ENCODE assay signal across 1 cellular context in the genomic region with DNA sequence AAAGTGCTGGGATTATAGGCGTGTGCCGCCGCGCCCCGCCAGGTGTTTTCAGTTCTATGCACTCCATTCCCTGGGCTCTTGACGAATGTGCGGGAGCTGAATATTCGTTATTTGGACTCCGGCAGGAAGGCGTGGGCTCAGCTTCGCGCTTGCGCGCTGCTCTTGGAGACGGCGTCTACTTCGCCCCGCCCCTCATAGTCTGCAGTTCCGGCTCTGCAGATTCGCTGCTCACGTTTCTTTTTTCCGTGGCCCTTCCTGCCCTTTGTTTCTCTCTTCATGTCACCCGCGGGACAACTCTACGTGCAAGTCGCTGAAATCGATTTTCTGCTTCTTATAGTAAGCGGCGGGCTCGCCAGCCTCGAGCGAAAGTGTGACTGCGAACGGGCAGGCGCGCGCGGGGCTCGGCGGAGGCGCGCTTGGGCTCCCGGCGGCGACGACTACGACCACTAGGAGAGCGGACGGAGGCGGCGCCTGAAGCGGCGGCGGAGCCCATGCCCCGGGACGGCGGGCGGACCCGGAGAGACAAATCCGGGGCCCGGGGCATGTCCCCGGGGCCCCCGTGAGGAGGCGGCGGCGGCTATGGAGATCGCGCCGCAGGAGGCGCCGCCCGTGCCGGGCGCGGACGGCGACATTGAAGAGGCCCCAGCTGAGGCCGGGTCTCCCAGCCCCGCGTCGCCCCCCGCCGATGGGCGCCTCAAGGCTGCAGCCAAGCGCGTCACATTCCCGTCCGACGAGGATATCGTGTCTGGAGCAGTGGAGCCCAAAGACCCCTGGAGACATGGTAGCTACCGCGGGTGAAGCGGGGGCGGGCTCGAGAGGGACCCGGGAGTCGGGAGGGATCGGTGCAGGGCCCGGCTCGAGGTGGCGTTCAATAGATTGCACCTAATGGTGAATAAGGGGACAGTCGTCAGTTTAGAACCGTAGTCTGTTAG.
TF ChIP-seq lines count a peak whose summit lies in the region.

PPP1R37 (plus strand) TSS at position 433 of the 932 bp plus-strand sequence; CDS start at position 580, 147 bp downstream.

TF ChIP-seq in K562, 482 proteins besides CTCF, POLR2A, EP300 and RAD21 (continued from another document and continues in another):
- TF ChIP-seq, protein P1, sequence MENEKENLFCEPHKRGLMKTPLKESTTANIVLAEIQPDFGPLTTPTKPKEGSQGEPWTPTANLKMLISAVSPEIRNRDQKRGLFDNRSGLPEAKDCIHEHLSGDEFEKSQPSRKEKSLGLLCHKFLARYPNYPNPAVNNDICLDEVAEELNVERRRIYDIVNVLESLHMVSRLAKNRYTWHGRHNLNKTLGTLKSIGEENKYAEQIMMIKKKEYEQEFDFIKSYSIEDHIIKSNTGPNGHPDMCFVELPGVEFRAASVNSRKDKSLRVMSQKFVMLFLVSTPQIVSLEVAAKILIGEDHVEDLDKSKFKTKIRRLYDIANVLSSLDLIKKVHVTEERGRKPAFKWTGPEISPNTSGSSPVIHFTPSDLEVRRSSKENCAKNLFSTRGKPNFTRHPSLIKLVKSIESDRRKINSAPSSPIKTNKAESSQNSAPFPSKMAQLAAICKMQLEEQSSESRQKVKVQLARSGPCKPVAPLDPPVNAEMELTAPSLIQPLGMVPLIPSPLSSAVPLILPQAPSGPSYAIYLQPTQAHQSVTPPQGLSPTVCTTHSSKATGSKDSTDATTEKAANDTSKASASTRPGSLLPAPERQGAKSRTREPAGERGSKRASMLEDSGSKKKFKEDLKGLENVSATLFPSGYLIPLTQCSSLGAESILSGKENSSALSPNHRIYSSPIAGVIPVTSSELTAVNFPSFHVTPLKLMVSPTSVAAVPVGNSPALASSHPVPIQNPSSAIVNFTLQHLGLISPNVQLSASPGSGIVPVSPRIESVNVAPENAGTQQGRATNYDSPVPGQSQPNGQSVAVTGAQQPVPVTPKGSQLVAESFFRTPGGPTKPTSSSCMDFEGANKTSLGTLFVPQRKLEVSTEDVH (IDR thresholded peaks at IDR 0.05; ENCODE audit: low read depth, partially characterized antibody), result peak; percentile 93
- TF ChIP-seq, protein P2, sequence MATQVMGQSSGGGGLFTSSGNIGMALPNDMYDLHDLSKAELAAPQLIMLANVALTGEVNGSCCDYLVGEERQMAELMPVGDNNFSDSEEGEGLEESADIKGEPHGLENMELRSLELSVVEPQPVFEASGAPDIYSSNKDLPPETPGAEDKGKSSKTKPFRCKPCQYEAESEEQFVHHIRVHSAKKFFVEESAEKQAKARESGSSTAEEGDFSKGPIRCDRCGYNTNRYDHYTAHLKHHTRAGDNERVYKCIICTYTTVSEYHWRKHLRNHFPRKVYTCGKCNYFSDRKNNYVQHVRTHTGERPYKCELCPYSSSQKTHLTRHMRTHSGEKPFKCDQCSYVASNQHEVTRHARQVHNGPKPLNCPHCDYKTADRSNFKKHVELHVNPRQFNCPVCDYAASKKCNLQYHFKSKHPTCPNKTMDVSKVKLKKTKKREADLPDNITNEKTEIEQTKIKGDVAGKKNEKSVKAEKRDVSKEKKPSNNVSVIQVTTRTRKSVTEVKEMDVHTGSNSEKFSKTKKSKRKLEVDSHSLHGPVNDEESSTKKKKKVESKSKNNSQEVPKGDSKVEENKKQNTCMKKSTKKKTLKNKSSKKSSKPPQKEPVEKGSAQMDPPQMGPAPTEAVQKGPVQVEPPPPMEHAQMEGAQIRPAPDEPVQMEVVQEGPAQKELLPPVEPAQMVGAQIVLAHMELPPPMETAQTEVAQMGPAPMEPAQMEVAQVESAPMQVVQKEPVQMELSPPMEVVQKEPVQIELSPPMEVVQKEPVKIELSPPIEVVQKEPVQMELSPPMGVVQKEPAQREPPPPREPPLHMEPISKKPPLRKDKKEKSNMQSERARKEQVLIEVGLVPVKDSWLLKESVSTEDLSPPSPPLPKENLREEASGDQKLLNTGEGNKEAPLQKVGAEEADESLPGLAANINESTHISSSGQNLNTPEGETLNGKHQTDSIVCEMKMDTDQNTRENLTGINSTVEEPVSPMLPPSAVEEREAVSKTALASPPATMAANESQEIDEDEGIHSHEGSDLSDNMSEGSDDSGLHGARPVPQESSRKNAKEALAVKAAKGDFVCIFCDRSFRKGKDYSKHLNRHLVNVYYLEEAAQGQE (CRISPR knock-in tag; IDR thresholded peaks at IDR 0.05; ENCODE audit: low read depth), result no peak
- TF ChIP-seq ZNF311 (CRISPR knock-in tag; IDR thresholded peaks at IDR 0.05), result no peak
- peak; percentile 84; the same call in 1 of the 2 replicates for TF ChIP-seq LCOR (CRISPR knock-in tag; IDR thresholded peaks at IDR 0.05)
- no peak for TF ChIP-seq NR4A1 (CRISPR knock-in tag; IDR thresholded peaks at IDR 0.05)
- TF ChIP-seq NR4A1 (tag; IDR thresholded peaks at IDR 0.05), result 0 out of 2 replicates have a peak, but pooled peaks have one; percentile 35
- peak; percentile 35 for TF ChIP-seq JUND (IDR thresholded peaks at IDR 0.05; ENCODE audit: borderline replicate concordance, low read depth, low read length)
- peak; percentile 34; the same call in 1 of the 3 replicates for TF ChIP-seq JUND (tag; IDR thresholded peaks at IDR 0.05; ENCODE audit: borderline replicate concordance, low read depth, low read length)
- no peak for TF ChIP-seq ZNF740 (CRISPR knock-in tag; IDR thresholded peaks at IDR 0.05)
- TF ChIP-seq ZNF740 (tag; IDR thresholded peaks at IDR 0.05), result no peak
- TF ChIP-seq U2AF2 (optimal IDR thresholded peaks at IDR 0.05; ENCODE audit: low read depth, low read length), result no peak
- peak in 1 of 2 experiments; percentile 38; a peak in 1 of 4 replicates for TF ChIP-seq SRF (CRISPR knock-in tag; IDR thresholded peaks at IDR 0.05)
- TF ChIP-seq XRCC5 (IDR thresholded peaks at IDR 0.05; ENCODE audit: low read depth, low read length), result peak; percentile 75; the same call in 1 of the 2 replicates
- no peak for TF ChIP-seq CAMTA2 (CRISPR knock-in tag; conservative IDR thresholded peaks at IDR 0.05)
- no peak for TF ChIP-seq ZMIZ1 (IDR thresholded peaks at IDR 0.05; ENCODE audit: low read depth in 2 of 2, low read length in 2 of 2)
- TF ChIP-seq, protein P3, sequence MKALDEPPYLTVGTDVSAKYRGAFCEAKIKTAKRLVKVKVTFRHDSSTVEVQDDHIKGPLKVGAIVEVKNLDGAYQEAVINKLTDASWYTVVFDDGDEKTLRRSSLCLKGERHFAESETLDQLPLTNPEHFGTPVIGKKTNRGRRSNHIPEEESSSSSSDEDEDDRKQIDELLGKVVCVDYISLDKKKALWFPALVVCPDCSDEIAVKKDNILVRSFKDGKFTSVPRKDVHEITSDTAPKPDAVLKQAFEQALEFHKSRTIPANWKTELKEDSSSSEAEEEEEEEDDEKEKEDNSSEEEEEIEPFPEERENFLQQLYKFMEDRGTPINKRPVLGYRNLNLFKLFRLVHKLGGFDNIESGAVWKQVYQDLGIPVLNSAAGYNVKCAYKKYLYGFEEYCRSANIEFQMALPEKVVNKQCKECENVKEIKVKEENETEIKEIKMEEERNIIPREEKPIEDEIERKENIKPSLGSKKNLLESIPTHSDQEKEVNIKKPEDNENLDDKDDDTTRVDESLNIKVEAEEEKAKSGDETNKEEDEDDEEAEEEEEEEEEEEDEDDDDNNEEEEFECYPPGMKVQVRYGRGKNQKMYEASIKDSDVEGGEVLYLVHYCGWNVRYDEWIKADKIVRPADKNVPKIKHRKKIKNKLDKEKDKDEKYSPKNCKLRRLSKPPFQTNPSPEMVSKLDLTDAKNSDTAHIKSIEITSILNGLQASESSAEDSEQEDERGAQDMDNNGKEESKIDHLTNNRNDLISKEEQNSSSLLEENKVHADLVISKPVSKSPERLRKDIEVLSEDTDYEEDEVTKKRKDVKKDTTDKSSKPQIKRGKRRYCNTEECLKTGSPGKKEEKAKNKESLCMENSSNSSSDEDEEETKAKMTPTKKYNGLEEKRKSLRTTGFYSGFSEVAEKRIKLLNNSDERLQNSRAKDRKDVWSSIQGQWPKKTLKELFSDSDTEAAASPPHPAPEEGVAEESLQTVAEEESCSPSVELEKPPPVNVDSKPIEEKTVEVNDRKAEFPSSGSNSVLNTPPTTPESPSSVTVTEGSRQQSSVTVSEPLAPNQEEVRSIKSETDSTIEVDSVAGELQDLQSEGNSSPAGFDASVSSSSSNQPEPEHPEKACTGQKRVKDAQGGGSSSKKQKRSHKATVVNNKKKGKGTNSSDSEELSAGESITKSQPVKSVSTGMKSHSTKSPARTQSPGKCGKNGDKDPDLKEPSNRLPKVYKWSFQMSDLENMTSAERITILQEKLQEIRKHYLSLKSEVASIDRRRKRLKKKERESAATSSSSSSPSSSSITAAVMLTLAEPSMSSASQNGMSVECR (CRISPR knock-in tag; IDR thresholded peaks at IDR 0.05), result peak; percentile 96
- peak; percentile 77; the same call in 1 of the 2 replicates for TF ChIP-seq TCF7 (IDR thresholded peaks at IDR 0.05; ENCODE audit: borderline replicate concordance)
- TF ChIP-seq RBM15 (IDR thresholded peaks at IDR 0.05; ENCODE audit: insufficient read depth, low read length), result no peak
- peak; percentile 70 for TF ChIP-seq HMGN3 (IDR thresholded peaks at IDR 0.05; ENCODE audit: borderline replicate concordance, extremely low read depth, insufficient read length, low read depth, low read length)
- TF ChIP-seq USF1 (CRISPR knock-in tag; IDR thresholded peaks at IDR 0.05), result 0 out of 2 replicates have a peak, but pooled peaks have one; percentile 31
- TF ChIP-seq MYC (IDR thresholded peaks at IDR 0.05; ENCODE audit: low read depth, low read length), result peak; percentile 77
- peak; percentile 59; the same call in 1 of the 2 replicates for TF ChIP-seq MYC (CRISPR knock-in tag; IDR thresholded peaks at IDR 0.05; ENCODE audit: borderline replicate concordance, low read depth)
- TF ChIP-seq SOX6 (IDR thresholded peaks at IDR 0.05), result peak; percentile 96
- TF ChIP-seq RB1 (IDR thresholded peaks at IDR 0.05; ENCODE audit: low read depth), result peak; percentile 99
- TF ChIP-seq, protein P4, sequence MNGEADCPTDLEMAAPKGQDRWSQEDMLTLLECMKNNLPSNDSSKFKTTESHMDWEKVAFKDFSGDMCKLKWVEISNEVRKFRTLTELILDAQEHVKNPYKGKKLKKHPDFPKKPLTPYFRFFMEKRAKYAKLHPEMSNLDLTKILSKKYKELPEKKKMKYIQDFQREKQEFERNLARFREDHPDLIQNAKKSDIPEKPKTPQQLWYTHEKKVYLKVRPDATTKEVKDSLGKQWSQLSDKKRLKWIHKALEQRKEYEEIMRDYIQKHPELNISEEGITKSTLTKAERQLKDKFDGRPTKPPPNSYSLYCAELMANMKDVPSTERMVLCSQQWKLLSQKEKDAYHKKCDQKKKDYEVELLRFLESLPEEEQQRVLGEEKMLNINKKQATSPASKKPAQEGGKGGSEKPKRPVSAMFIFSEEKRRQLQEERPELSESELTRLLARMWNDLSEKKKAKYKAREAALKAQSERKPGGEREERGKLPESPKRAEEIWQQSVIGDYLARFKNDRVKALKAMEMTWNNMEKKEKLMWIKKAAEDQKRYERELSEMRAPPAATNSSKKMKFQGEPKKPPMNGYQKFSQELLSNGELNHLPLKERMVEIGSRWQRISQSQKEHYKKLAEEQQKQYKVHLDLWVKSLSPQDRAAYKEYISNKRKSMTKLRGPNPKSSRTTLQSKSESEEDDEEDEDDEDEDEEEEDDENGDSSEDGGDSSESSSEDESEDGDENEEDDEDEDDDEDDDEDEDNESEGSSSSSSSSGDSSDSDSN (IDR thresholded peaks at IDR 0.05; ENCODE audit: borderline replicate concordance in 1 of 2, low read depth in 2 of 2, low read length in 2 of 2), result peak; percentile 67 to 75; a peak in 3 of 4 replicates
- TF ChIP-seq ZNF57 (CRISPR knock-in tag; IDR thresholded peaks at IDR 0.05), result no peak
- TF ChIP-seq ZBTB49 (CRISPR knock-in tag; IDR thresholded peaks at IDR 0.05; ENCODE audit: borderline replicate concordance), result no peak
